Comparison of ENCODE assay signal across 10 cellular contexts in genomic region chr9:91047993-91048607, GRCh38.
DNase-seq lines count a peak whose midpoint lies in the region; ATAC-seq lines count a peak whose summit lies in the region.
"Had no signal": no experiment of that assay in that cellular context is flagged by ENCODE, and none has a peak within 500 bp of the region (broad histone marks: within the 10 kb centered on the region; RNA-seq: fewer than 3 reads in every experiment).

No MANE protein-coding gene starts in this region.

- H3K4me3 Mint-ChIP-seq in activated CD4-positive, alpha-beta T cell treated with anti-CD3 and anti-CD28 coated beads, Interleukin-2, amount 10 ng/mL, durations not matched to agents 24 days and 14 days = peak overlapping the region; percentile 72
- no peak overlapping the region for H3K4me3 Mint-ChIP-seq in stimulated activated memory B cell treated with anti-CD40 and anti-IgM and Interleukin-4, amounts not matched to agents 10 μg/mL and 1 μg/mL and 100 μg/mL, for 72 hours

- intact Hi-C loops in activated CD4-positive, alpha-beta T cell treated with anti-CD3 and anti-CD28 coated beads, Interleukin-2, amount 10 ng/mL, durations not matched to agents 24 days and 14 days (cut with micrococcal nuclease) = loop anchor here (1.0 to 5.0 kb wide), 10 partner anchors 11 to 664 kb away; no protein-coding TSS in a partner anchor

- peak overlapping the region; percentile 93 for H3K27ac Mint-ChIP-seq in activated CD4-positive, alpha-beta T cell treated with anti-CD3 and anti-CD28 coated beads, Interleukin-2, amount 10 ng/mL, durations not matched to agents 24 days and 14 days
- H3K27ac Mint-ChIP-seq in stimulated activated memory B cell treated with anti-CD40 and anti-IgM and Interleukin-4, amounts not matched to agents 10 μg/mL and 1 μg/mL and 100 μg/mL, for 72 hours = peak overlapping the region; percentile 15

- no peaks in the 10 kb centered on the region for H3K27me3 Mint-ChIP-seq in activated CD4-positive, alpha-beta T cell treated with anti-CD3 and anti-CD28 coated beads, Interleukin-2, amount 10 ng/mL, durations not matched to agents 24 days and 14 days
- H3K27me3 Mint-ChIP-seq in stimulated activated memory B cell treated with anti-CD40 and anti-IgM and Interleukin-4, amounts not matched to agents 10 μg/mL and 1 μg/mL and 100 μg/mL, for 72 hours = peaks cover 24% of the 10 kb centered on the region

- peak; percentile 69 for DNase-seq in activated CD4-positive, alpha-beta T cell treated with anti-CD3 and anti-CD28 coated beads for 48 hours
- DNase-seq in activated CD4-positive, alpha-beta T cell treated with anti-CD3 and anti-CD28 coated beads for 1 hour = no peak
- DNase-seq in activated CD4-positive, alpha-beta T cell treated with anti-CD3 and anti-CD28 coated beads, Interleukin-2, amount 10 ng/mL, durations not matched to agents 24 days and 14 days = peak; percentile 83
- DNase-seq in fibroblast of gingiva (ENCODE audit: low read depth) = peak; percentile 91
- DNase-seq in NOMO-1 treated with dmso at 0.1 percent for 144 hours (lab: John Stamatoyannopoulos, UW; ENCODE audit: unreplicated experiment) = no peak
- DNase-seq in cortex of kidney (lab: John Stamatoyannopoulos, UW) = no peak
- DNase-seq: colonic mucosa, NCI-H1417 had no signal

- H3K36me3 Mint-ChIP-seq in activated CD4-positive, alpha-beta T cell treated with anti-CD3 and anti-CD28 coated beads, Interleukin-2, amount 10 ng/mL, durations not matched to agents 24 days and 14 days (ENCODE audit: low read depth) = peaks cover 5% of the 10 kb centered on the region
- no peaks in the 10 kb centered on the region for H3K36me3 Mint-ChIP-seq in stimulated activated memory B cell treated with anti-CD40 and anti-IgM and Interleukin-4, amounts not matched to agents 10 μg/mL and 1 μg/mL and 100 μg/mL, for 72 hours

- peaks cover 64% of the 10 kb centered on the region for H3K4me1 Mint-ChIP-seq in activated CD4-positive, alpha-beta T cell treated with anti-CD3 and anti-CD28 coated beads, Interleukin-2, amount 10 ng/mL, durations not matched to agents 24 days and 14 days
- H3K4me1 Mint-ChIP-seq in stimulated activated memory B cell treated with anti-CD40 and anti-IgM and Interleukin-4, amounts not matched to agents 10 μg/mL and 1 μg/mL and 100 μg/mL, for 72 hours = peaks cover 18% of the 10 kb centered on the region

- peak; percentile 47 for ATAC-seq in stimulated activated memory B cell treated with anti-CD40 and anti-IgM and Interleukin-4, amounts not matched to agents 10 μg/mL and 1 μg/mL and 100 μg/mL, for 72 hours
- ATAC-seq in GM19023 (IDR thresholded peaks at IDR 0.05; ENCODE audit: unreplicated experiment) = no peak

- H3K9me3 Mint-ChIP-seq in activated CD4-positive, alpha-beta T cell treated with anti-CD3 and anti-CD28 coated beads, Interleukin-2, amount 10 ng/mL, durations not matched to agents 24 days and 14 days = peaks cover 12% of the 10 kb centered on the region
- H3K9me3 Mint-ChIP-seq in stimulated activated memory B cell treated with anti-CD40 and anti-IgM and Interleukin-4, amounts not matched to agents 10 μg/mL and 1 μg/mL and 100 μg/mL, for 72 hours = no peaks in the 10 kb centered on the region

Comparison
In these comparisons a context has a peak if more than half of its experiments do, and no peak if none do; other contexts are left out.
1. DNase-seq: peak in activated CD4-positive, alpha-beta T cell treated with anti-CD3 and anti-CD28 coated beads for 48 hours (single experiment), activated CD4-positive, alpha-beta T cell treated with anti-CD3 and anti-CD28 coated beads, Interleukin-2, amount 10 ng/mL, durations not matched to agents 24 days and 14 days (single experiment) and fibroblast of gingiva (single experiment); none in activated CD4-positive, alpha-beta T cell treated with anti-CD3 and anti-CD28 coated beads for 1 hour (single experiment), NOMO-1 treated with dmso at 0.1 percent for 144 hours (single experiment) and cortex of kidney (single experiment).